In the genomic region with DNA sequence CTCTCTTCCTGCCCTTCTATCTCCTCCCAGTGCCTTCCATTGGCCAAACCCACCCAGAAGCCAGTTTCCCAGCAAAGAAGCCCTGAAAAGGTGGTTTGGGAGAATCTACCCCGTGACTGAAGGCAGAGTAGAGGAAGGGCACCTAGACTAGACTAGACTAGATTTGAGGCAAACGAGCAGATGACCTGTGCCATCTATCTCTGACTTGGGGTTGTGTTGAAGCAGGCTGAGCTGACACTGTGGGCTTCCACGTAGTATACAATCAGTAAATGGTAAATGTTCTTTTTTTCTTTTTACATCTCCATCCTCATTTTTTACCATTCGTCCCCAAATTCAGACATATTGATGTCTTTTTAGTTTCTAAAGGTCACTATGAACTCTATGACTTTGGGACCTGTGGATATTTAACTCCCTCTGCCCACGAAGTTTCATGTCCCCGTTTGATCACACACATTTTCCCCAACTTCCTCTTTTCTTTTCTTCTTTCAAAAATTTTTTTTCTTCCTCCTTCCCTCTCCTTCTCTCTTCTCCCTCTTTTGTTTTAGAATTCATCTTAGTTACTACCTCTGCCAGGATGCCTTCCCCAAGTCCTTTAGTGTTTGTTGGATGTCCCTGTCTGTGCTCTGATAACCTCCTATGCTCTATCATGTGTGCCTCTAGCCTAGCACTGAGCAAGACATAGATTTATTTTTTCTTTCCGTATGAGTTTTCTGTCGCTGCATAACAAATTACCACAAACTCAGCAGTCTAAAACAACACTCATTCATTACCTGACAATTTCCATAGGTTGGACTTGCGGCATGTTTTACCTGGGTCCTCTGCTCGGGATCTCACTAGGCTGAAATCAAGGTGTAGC, we compare ENCODE assay signal across 1 cellular context.
TF ChIP-seq lines count a peak whose summit lies in the region.

No MANE protein-coding gene starts in this region.

TF ChIP-seq in GM23338, 12 proteins besides CTCF, POLR2A, EP300 and RAD21:
- no peak for TF ChIP-seq EZH2phosphoT487 (IDR thresholded peaks at IDR 0.05; ENCODE audit: unreplicated experiment)
- no peak for TF ChIP-seq EZH2 (IDR thresholded peaks at IDR 0.05; ENCODE audit: low read depth, unreplicated experiment)
- TF ChIP-seq CREB1 (CRISPR knock-in tag; IDR thresholded peaks at IDR 0.05; ENCODE audit: low read depth), result no peak
- no peak for TF ChIP-seq POLR2AphosphoS5 (IDR thresholded peaks at IDR 0.05; ENCODE audit: low read depth)
- TF ChIP-seq ZNF114 (CRISPR knock-in tag; IDR thresholded peaks at IDR 0.05), result no peak
- TF ChIP-seq JUNB (IDR thresholded peaks at IDR 0.05; ENCODE audit: unreplicated experiment), result no peak
- TF ChIP-seq NANOG (IDR thresholded peaks at IDR 0.05; ENCODE audit: borderline replicate concordance), result no peak
- no peak for TF ChIP-seq ZNF331 (CRISPR knock-in tag; IDR thresholded peaks at IDR 0.05; ENCODE audit: low read depth)
- TF ChIP-seq STAT1 (IDR thresholded peaks at IDR 0.05; ENCODE audit: unreplicated experiment), result no peak
- no peak for TF ChIP-seq REST (IDR thresholded peaks at IDR 0.05; ENCODE audit: unreplicated experiment)
- no peak for TF ChIP-seq ETS1 (IDR thresholded peaks at IDR 0.05)
- TF ChIP-seq, protein P1, sequence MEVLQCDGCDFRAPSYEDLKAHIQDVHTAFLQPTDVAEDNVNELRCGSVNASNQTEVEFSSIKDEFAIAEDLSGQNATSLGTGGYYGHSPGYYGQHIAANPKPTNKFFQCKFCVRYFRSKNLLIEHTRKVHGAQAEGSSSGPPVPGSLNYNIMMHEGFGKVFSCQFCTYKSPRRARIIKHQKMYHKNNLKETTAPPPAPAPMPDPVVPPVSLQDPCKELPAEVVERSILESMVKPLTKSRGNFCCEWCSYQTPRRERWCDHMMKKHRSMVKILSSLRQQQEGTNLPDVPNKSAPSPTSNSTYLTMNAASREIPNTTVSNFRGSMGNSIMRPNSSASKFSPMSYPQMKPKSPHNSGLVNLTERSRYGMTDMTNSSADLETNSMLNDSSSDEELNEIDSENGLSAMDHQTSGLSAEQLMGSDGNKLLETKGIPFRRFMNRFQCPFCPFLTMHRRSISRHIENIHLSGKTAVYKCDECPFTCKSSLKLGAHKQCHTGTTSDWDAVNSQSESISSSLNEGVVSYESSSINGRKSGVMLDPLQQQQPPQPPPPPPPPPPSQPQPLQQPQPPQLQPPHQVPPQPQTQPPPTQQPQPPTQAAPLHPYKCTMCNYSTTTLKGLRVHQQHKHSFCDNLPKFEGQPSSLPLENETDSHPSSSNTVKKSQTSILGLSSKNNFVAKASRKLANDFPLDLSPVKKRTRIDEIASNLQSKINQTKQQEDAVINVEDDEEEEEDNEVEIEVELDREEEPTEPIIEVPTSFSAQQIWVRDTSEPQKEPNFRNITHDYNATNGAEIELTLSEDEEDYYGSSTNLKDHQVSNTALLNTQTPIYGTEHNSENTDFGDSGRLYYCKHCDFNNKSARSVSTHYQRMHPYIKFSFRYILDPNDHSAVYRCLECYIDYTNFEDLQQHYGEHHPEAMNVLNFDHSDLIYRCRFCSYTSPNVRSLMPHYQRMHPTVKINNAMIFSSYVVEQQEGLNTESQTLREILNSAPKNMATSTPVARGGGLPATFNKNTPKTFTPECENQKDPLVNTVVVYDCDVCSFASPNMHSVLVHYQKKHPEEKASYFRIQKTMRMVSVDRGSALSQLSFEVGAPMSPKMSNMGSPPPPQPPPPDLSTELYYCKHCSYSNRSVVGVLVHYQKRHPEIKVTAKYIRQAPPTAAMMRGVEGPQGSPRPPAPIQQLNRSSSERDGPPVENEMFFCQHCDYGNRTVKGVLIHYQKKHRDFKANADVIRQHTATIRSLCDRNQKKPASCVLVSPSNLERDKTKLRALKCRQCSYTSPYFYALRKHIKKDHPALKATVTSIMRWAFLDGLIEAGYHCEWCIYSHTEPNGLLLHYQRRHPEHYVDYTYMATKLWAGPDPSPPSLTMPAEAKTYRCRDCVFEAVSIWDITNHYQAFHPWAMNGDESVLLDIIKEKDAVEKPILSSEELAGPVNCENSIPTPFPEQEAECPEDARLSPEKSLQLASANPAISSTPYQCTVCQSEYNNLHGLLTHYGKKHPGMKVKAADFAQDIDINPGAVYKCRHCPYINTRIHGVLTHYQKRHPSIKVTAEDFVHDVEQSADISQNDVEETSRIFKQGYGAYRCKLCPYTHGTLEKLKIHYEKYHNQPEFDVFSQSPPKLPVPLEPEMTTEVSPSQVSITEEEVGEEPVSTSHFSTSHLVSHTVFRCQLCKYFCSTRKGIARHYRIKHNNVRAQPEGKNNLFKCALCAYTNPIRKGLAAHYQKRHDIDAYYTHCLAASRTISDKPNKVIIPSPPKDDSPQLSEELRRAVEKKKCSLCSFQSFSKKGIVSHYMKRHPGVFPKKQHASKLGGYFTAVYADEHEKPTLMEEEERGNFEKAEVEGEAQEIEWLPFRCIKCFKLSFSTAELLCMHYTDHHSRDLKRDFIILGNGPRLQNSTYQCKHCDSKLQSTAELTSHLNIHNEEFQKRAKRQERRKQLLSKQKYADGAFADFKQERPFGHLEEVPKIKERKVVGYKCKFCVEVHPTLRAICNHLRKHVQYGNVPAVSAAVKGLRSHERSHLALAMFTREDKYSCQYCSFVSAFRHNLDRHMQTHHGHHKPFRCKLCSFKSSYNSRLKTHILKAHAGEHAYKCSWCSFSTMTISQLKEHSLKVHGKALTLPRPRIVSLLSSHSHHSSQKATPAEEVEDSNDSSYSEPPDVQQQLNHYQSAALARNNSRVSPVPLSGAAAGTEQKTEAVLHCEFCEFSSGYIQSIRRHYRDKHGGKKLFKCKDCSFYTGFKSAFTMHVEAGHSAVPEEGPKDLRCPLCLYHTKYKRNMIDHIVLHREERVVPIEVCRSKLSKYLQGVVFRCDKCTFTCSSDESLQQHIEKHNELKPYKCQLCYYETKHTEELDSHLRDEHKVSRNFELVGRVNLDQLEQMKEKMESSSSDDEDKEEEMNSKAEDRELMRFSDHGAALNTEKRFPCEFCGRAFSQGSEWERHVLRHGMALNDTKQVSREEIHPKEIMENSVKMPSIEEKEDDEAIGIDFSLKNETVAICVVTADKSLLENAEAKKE (CRISPR knock-in tag; IDR thresholded peaks at IDR 0.05), result no peak
TF ChIP-seq in GM23338: peak in this region for 0.
